ENCODE assay signal across 19 cellular contexts in the genomic region with DNA sequence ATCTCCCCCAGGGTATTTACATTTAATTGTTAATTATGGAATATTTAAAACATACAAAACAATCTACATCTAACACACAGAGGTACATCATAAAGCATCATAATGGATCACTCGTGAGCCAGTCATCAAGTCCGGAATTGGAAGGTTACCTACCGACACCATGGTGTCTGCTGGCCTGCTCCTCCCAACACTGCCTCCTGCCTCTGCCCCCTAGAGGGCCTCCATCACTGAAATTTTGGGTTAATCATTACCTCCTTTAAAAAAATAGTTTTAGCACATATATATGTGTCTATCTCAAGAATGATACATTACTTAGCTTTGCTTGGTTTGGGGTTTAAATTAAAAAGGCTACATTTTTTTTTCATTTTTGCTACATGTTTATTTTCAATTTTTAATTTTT.
A peak's percentile ranks its signal among the peaks of the same experiment; 100 is the strongest.
DNase-seq lines count a peak whose midpoint lies in the region; ATAC-seq, FAIRE-seq and TF ChIP-seq lines count a peak whose summit lies in the region.
"Had no signal": no experiment of that assay in that cellular context is flagged by ENCODE, and none has a peak within 500 bp of the region (broad histone marks: within the 10 kb centered on the region; RNA-seq: fewer than 3 reads in every experiment).

No MANE protein-coding gene starts in this region.

- no peak overlapping the region for H3K27ac Mint-ChIP-seq in H9
- H3K27ac Mint-ChIP-seq: CD4-positive, alpha-beta T cell; IgD-negative memory B cell had no signal

- H3K27me3 ChIP-seq in A673 (replicated peaks; ENCODE audit: insufficient read depth, low read depth, low read length, poor library complexity): peaks cover 60% of the 10 kb centered on the region
- no peaks in the 10 kb centered on the region for H3K27me3 ChIP-seq in H9 (ENCODE audit: insufficient read depth, low read length)
- no peaks in the 10 kb centered on the region; a peak in 1 of 4 replicates for H3K27me3 ChIP-seq in GM12878 (replicated peaks in 1 of 2; ENCODE audit: control insufficient read depth in 2 of 2, insufficient read depth in 2 of 2, low read length in 1 of 2)
- H3K27me3 ChIP-seq in esophagus muscularis mucosa: no peaks in the 10 kb centered on the region
- H3K27me3 ChIP-seq in lower lobe of right lung (ENCODE audit: low read depth): no peaks in the 10 kb centered on the region
- no peaks in the 10 kb centered on the region for H3K27me3 ChIP-seq in GM23248 (replicated peaks; ENCODE audit: insufficient read depth)

- DNase-seq in A673 (ENCODE audit: low spot score) (no peak), H9 (no peak), GM12878 (ENCODE audit: low read depth, low spot score) (no peak), esophagus muscularis mucosa (ENCODE audit: extremely low spot score) (peak; percentile 60), lower lobe of right lung (no peak), SW480 (ENCODE audit: low spot score) (no peak), GM23248 (no peak)
- DNase-seq: ACHN; Calu3; CD4-positive, alpha-beta T cell; DMS79 treated with DMSO at 0.1 percent for 48 hours; GDM1; H7; NCI-H1048; NCI-H345; NCI-H526 treated with DMSO at 0.1 percent for 48 hours; NK-92 treated with Interleukin-12 subunit alpha and Interleukin-12 subunit beta, amount 100 ng/mL, for 24 hours; PC-3 had no signal

- TF ChIP-seq CTCF in A673 (conservative IDR thresholded peaks at IDR 0.05; ENCODE audit: low read depth, low read length) (0 out of 2 replicates have a peak, but pooled peaks have one; percentile 17), H9 (conservative IDR thresholded peaks at IDR 0.05) (peak; percentile 44; the same call in 2 of the 3 replicates), GM12878 (IDR thresholded peaks at IDR 0.05 in 2 of 3, conservative IDR thresholded peaks at IDR 0.05 in 1 of 3; ENCODE audit: control insufficient read depth in 2 of 3, extremely low read depth in 1 of 3, insufficient read depth in 1 of 3, low read depth in 3 of 3, low read length in 3 of 3) (no peak), esophagus muscularis mucosa (IDR thresholded peaks at IDR 0.05) (no peak), lower lobe of right lung (IDR thresholded peaks at IDR 0.05) (no peak)

- in situ Hi-C loops in GM12878 (cut with MboI) (no loop called here), GM23248 (cut with MboI) (no loop called here)

- H3K9me3 Mint-ChIP-seq in H9: no peaks in the 10 kb centered on the region
- H3K9me3 Mint-ChIP-seq: CD4-positive, alpha-beta T cell had no signal

- RAD21 ChIA-PET in GM12878 (lab: Charles Lee; ENCODE audit: unreplicated experiment): no interaction called here

- H3K23ac ChIP-seq in H9 (ENCODE audit: insufficient read length, low read depth, low read length): no peak overlapping the region

- peaks cover 7% of the 10 kb centered on the region for H3K27me3 Mint-ChIP-seq in H9 (ENCODE audit: low read depth)

- H2BK12ac ChIP-seq in H9 (ENCODE audit: insufficient read length, low read depth, low read length): no peak overlapping the region

- H3K27ac ChIP-seq in A673 (ENCODE audit: low read depth, low read length, poor library complexity, severe bottlenecking): no peak overlapping the region
- no peak overlapping the region for H3K27ac ChIP-seq in H9 (ENCODE audit: insufficient read length, low read depth, low read length)
- no peak overlapping the region for H3K27ac ChIP-seq in GM12878 (ENCODE audit: control insufficient read depth, insufficient read depth)
- H3K27ac ChIP-seq in esophagus muscularis mucosa (replicated peaks in 1 of 4): no peak overlapping the region
- H3K27ac ChIP-seq in lower lobe of right lung: no peak overlapping the region
- no peak overlapping the region for H3K27ac ChIP-seq in GM23248

- H2BK5ac ChIP-seq in H9 (ENCODE audit: insufficient read length, low read length): no peak overlapping the region

- no peak overlapping the region for H3K4me2 ChIP-seq in H9 (ENCODE audit: insufficient read depth, insufficient read length, low read length)
- H3K4me2 ChIP-seq in GM12878 (ENCODE audit: control insufficient read depth, insufficient read depth): no peak overlapping the region
- no peak overlapping the region for H3K4me2 ChIP-seq in GM23248 (ENCODE audit: unreplicated experiment)

- CTCF ChIA-PET in A673 (lab: Charles Lee): no interaction called here
- CTCF ChIA-PET in GM12878 (lab: Yijun Ruan, JAX): no interaction called here

- H3K18ac ChIP-seq in H9 (ENCODE audit: insufficient read length, low read depth, low read length): no peak overlapping the region

- no peak for FAIRE-seq in GM12878 (lab: Jason Lieb, UNC)

- no peak for TF ChIP-seq EP300 in GM12878 (IDR thresholded peaks at IDR 0.05; ENCODE audit: borderline replicate concordance in 1 of 2, control insufficient read depth in 1 of 2, low read depth in 2 of 2, low read length in 2 of 2)
- TF ChIP-seq EP300 in esophagus muscularis mucosa (IDR thresholded peaks at IDR 0.05): no peak

- no peak overlapping the region for H2BK15ac ChIP-seq in H9 (ENCODE audit: low read depth, low read length)

- SMC1A ChIA-PET in GM12878 (lab: Charles Lee; ENCODE audit: uncharacterized antibody, unreplicated experiment): no interaction called here

- no peak overlapping the region for H4K5ac ChIP-seq in H9 (ENCODE audit: insufficient read length, low read depth, low read length)

- no peaks in the 10 kb centered on the region for H3K9me3 ChIP-seq in A673 (ENCODE audit: low read depth, low read length, poor library complexity, severe bottlenecking)
- H3K9me3 ChIP-seq in H9 (ENCODE audit: control insufficient read depth, low read depth, low read length): no peaks in the 10 kb centered on the region
- H3K9me3 ChIP-seq in GM12878 (replicated peaks; ENCODE audit: control insufficient read depth, insufficient read depth, low read length): no peaks in the 10 kb centered on the region
- no peaks in the 10 kb centered on the region for H3K9me3 ChIP-seq in esophagus muscularis mucosa
- H3K9me3 ChIP-seq in lower lobe of right lung: no peaks in the 10 kb centered on the region
- no peaks in the 10 kb centered on the region for H3K9me3 ChIP-seq in GM23248 (ENCODE audit: low read depth)

- H2AFZ ChIP-seq in H9 (ENCODE audit: low read length) (no peak overlapping the region), GM12878 (ENCODE audit: control insufficient read depth, low read depth, low read length) (no peak overlapping the region), GM23248 (no peak overlapping the region)

- no peak overlapping the region for H3K14ac ChIP-seq in H9 (ENCODE audit: insufficient read depth, low read length)

- peaks cover 15% of the 10 kb centered on the region in 2 experiments for H3K4me1 Mint-ChIP-seq in H9
- H3K4me1 Mint-ChIP-seq: IgD-negative memory B cell had no signal

- H2BK120ac ChIP-seq in H9 (ENCODE audit: low read depth, low read length, poor library complexity, severe bottlenecking): no peak overlapping the region

- H2AK5ac ChIP-seq in H9 (ENCODE audit: insufficient read length, low read length): no peak overlapping the region

- H3F3A ChIP-seq in GM23248 (ENCODE audit: insufficient read depth): no peaks in the 10 kb centered on the region

- H3K4ac ChIP-seq in H9 (ENCODE audit: low read depth, low read length): no peak overlapping the region

- H3K4me3 ChIP-seq in A673 (ENCODE audit: low read depth, low read length, poor library complexity, severe bottlenecking) (no peak overlapping the region), GM12878 (no peak overlapping the region), esophagus muscularis mucosa (no peak overlapping the region), lower lobe of right lung (no peak overlapping the region), GM23248 (no peak overlapping the region)

- no peaks in the 10 kb centered on the region for H4K20me1 ChIP-seq in H9 (ENCODE audit: control insufficient read depth, insufficient read depth, insufficient read length)
- no peaks in the 10 kb centered on the region for H4K20me1 ChIP-seq in GM12878 (ENCODE audit: control insufficient read depth, insufficient read depth)
- no peaks in the 10 kb centered on the region for H4K20me1 ChIP-seq in GM23248 (ENCODE audit: insufficient read depth)

- H3T11ph ChIP-seq in H9 (ENCODE audit: low read length): no peak overlapping the region

- no CpG with 5 or more reads among the region's 3 CpGs for WGBS in H9 (ENCODE audit: extremely low coverage, insufficient read length, low lambda C conversion rate)
- 57% methylated on average over 3 of the region's 3 CpGs for WGBS in GM12878 (ENCODE audit: insufficient coverage, insufficient replicate concordance, low lambda C conversion rate, missing lambda C conversion rate)
- 98% methylated on average over 3 of the region's 3 CpGs for WGBS in esophagus muscularis mucosa
- 71 to 76% methylated on average over 3 of the region's 3 CpGs for WGBS in GM23248 (ENCODE audit: low coverage in 1 of 2, low lambda C conversion rate in 2 of 2, missing lambda C conversion rate in 2 of 2), 2 experiments

- intact Hi-C loops in A673 (cut with micrococcal nuclease; ENCODE audit: unreplicated experiment) (no loop called here), GM12878 (cut with micrococcal nuclease; ENCODE audit: unreplicated experiment) (no loop called here), esophagus muscularis mucosa (cut with DNase I) (no loop called here), lower lobe of right lung (cut with DNase I) (no loop called here)

- no TSS peak for BruUV-seq in A673 (replicated peaks; lab: Mats Ljungman, UMichigan)
- BruUV-seq in GM12878 (replicated peaks; lab: Mats Ljungman, UMichigan): no TSS peak

- no peak overlapping the region for H2BK20ac ChIP-seq in H9 (ENCODE audit: low read depth, low read length, poor library complexity, severe bottlenecking)

- peak; percentile 34; the same call in 2 of the 3 replicates for ATAC-seq in GM12878
- ATAC-seq in lower lobe of right lung: no peak
- ATAC-seq: PC-3 had no signal

- H3K23me2 ChIP-seq in H9 (ENCODE audit: insufficient read length, low read depth, low read length, poor library complexity, severe bottlenecking): no peaks in the 10 kb centered on the region

- no peaks in the 10 kb centered on the region for H3K9me2 ChIP-seq in GM23248 (ENCODE audit: insufficient read depth)

- H3K36me3 ChIP-seq in A673 (ENCODE audit: insufficient read depth, low read length, poor library complexity, severe bottlenecking) (no peaks in the 10 kb centered on the region), GM12878 (ENCODE audit: control insufficient read depth in 2 of 2, insufficient read depth in 2 of 2, low read length in 1 of 2) (no peaks in the 10 kb centered on the region), esophagus muscularis mucosa (no peaks in the 10 kb centered on the region), lower lobe of right lung (no peaks in the 10 kb centered on the region), GM23248 (ENCODE audit: low read depth) (no peaks in the 10 kb centered on the region)

- H3K79me1 ChIP-seq in H9 (ENCODE audit: insufficient read depth, low read depth, low read length, poor library complexity, severe bottlenecking): no peaks in the 10 kb centered on the region

- H4K8ac ChIP-seq in H9 (replicated peaks; ENCODE audit: insufficient read length, low read depth, low read length): no peak overlapping the region

- no peak for TF ChIP-seq RAD21 in GM12878 (IDR thresholded peaks at IDR 0.05; ENCODE audit: insufficient read depth, low read depth, low read length)

- POLR2A ChIA-PET in A673 (lab: Charles Lee; ENCODE audit: low non-redundant PET) (no interaction called here), GM12878 (lab: Charles Lee) (no interaction called here)

- TF ChIP-seq POLR2A in GM12878 (IDR thresholded peaks at IDR 0.05; ENCODE audit: low read depth, low read length) (no peak), esophagus muscularis mucosa (IDR thresholded peaks at IDR 0.05; ENCODE audit: low read depth) (no peak)

- no peak overlapping the region for H4K91ac ChIP-seq in H9 (ENCODE audit: insufficient read length, low read depth, low read length)

- H3K9ac ChIP-seq in H9 (ENCODE audit: extremely low read depth, insufficient read length, low read length) (no peak overlapping the region), GM12878 (ENCODE audit: control insufficient read depth, insufficient read depth, low read length) (no peak overlapping the region), GM23248 (no peak overlapping the region)

- H3K4me3 Mint-ChIP-seq in H9: no peak overlapping the region
- H3K4me3 Mint-ChIP-seq: CD4-positive, alpha-beta T cell had no signal

- H3K36me3 Mint-ChIP-seq in H9 (ENCODE audit: insufficient read depth in 1 of 3, low read depth in 3 of 3): no peaks in the 10 kb centered on the region
- H3K36me3 Mint-ChIP-seq: IgD-negative memory B cell had no signal

- H3K79me2 ChIP-seq in H9 (ENCODE audit: insufficient read depth, low read length) (no peaks in the 10 kb centered on the region), GM12878 (ENCODE audit: control insufficient read depth, insufficient read depth, low read length) (no peaks in the 10 kb centered on the region), GM23248 (ENCODE audit: insufficient read depth) (no peaks in the 10 kb centered on the region)

- H3K56ac ChIP-seq in H9 (ENCODE audit: insufficient read length, low read depth, low read length): no peak overlapping the region

- H3K4me1 ChIP-seq in A673 (ENCODE audit: insufficient read depth, low read length, poor library complexity, severe bottlenecking) (no peaks in the 10 kb centered on the region), H9 (ENCODE audit: insufficient read depth, low read length) (peaks cover 4% of the 10 kb centered on the region; the same call in 1 of the 2 replicates), GM12878 (ENCODE audit: control insufficient read depth, insufficient read depth, low read length) (no peaks in the 10 kb centered on the region), esophagus muscularis mucosa (peaks cover 0 to 8% (median 3%) of the 10 kb centered on the region in 4 donors), lower lobe of right lung (peaks cover 13% of the 10 kb centered on the region), GM23248 (ENCODE audit: insufficient read depth) (no peaks in the 10 kb centered on the region)

Comparison
In these comparisons a context has a peak if more than half of its experiments do, and no peak if none do; other contexts are left out.
1. CTCF ChIP-seq: peak in A673 (single experiment) and H9 (single experiment); none in GM12878 (0 of 3), esophagus muscularis mucosa (0 of 3) and lower lobe of right lung (single experiment).